8 cellular contexts compared by ENCODE assay signal in the genomic region with DNA sequence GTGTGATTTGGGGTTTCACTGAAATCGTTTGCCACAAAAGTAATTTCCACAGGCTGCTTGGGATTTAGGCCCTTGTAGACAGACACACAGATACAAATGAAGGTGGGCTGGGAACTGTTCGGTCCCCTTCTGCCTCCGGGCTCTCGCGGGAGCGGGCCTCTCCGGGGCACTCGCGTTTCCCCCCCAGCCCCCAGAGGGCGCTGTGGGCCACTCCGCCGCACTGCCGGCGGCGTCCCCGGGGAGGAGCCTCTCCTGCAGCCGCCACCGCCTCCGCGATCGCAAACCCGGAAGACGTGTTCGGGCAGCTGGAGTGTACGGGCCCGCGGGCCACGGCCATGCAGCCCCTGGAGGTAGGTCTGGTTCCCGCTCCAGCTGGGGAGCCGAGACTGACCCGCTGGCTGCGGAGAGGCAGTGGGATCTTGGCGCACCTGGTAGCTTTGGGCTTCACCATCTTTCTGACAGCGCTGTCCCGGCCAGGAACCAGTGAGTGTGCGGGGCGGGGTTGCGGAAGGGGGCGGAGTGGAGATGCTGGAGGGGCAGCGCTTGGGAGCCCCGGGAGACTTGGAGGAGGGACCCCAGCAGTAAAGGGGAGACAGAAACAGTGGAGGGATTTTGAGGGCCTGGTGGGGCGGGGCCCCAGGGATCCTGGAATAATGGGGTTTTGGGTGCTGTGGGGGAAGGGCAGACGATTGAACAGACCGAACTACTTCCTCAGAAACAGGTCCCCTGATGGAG. TPM values are rescaled to one million over a fixed set of nuclear protein-coding genes. Genes with fewer than 3 reads are reported as not detected.
DNase-seq lines count a peak whose midpoint lies in the region; ATAC-seq, FAIRE-seq and TF ChIP-seq lines count a peak whose summit lies in the region.

A gene with protein sequence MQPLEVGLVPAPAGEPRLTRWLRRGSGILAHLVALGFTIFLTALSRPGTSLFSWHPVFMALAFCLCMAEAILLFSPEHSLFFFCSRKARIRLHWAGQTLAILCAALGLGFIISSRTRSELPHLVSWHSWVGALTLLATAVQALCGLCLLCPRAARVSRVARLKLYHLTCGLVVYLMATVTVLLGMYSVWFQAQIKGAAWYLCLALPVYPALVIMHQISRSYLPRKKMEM (plus strand): TSS at position 290 of the 735 bp plus-strand sequence. CDS start 46 bp downstream, at position 336.

- in situ Hi-C loops in HepG2 (cut with HindIII; ENCODE audit: extremely low pct_ligation_motif_present, low pct_unique_long_range_greater_than_20kb), result loop anchor here (5.0 kb wide), 1 partner anchor 38 kb away; no protein-coding TSS in a partner anchor

- peak; percentile 61 to 87; a peak in 3 of 4 replicates for TF ChIP-seq POLR2A in HepG2 (IDR thresholded peaks at IDR 0.05; ENCODE audit: insufficient read depth in 1 of 2, low read depth in 2 of 2, low read length in 2 of 2)

- FAIRE-seq in HepG2 (lab: Jason Lieb, UNC), result peak; percentile 46

- peak; percentile 86 for TF ChIP-seq RAD21 in HepG2 (CRISPR knock-in tag; IDR thresholded peaks at IDR 0.05)

- peak within 1 kb of the TSS; percentile 98 for H2AFZ ChIP-seq in HepG2 (ENCODE audit: low read length)

- peak within 1 kb of the TSS; percentile 66 for H3K9ac ChIP-seq in HepG2 (ENCODE audit: insufficient read depth, low read depth, low read length)

- CTCF ChIA-PET in BJ (lab: Yijun Ruan, JAX), result interaction anchor here (0.6 to 32.2 kb wide), 27 partner anchors 9 to 445 kb away, joined by 3 to 1371 read pairs (median 4); a partner anchor contains a TSS
- CTCF ChIA-PET in HepG2 (lab: Yijun Ruan, JAX; ENCODE audit: low intra/inter-chr PET ratio, low total read pairs), result interaction anchor here (0.8 to 2.2 kb wide), 2 partner anchors 39 to 230 kb away, joined by 5 to 32 read pairs; no protein-coding TSS in a partner anchor

- no peaks in the 10 kb centered on the region for H3K79me2 ChIP-seq in HepG2 (ENCODE audit: insufficient read depth, low read length)

- POLR2A ChIA-PET in BJ (lab: Charles Lee) (interaction anchor here (1.1 kb wide), 1 partner anchor 67 kb away, joined by 26 read pairs; no protein-coding TSS in a partner anchor), HepG2 (lab: Yijun Ruan, JAX) (interaction anchor here (1.1 to 2.9 kb wide), 5 partner anchors 10 to 68 kb away, joined by 7 to 11 read pairs (median 9); a partner anchor contains a TSS)

- TF ChIP-seq EP300 in HepG2 (IDR thresholded peaks at IDR 0.05; ENCODE audit: low read depth in 2 of 2, low read length in 2 of 2) (no peak), HepG2 (CRISPR knock-in tag; IDR thresholded peaks at IDR 0.05; ENCODE audit: borderline replicate concordance) (no peak; the same call in 1 of the 2 replicates)

- H3K4me2 ChIP-seq in HepG2 (ENCODE audit: low read depth, low read length), result peak within 1 kb of the TSS; percentile 88

- H3K27ac ChIP-seq in coronary artery (peak within 1 kb of the TSS; percentile 53 to 89), HepG2 (ENCODE audit: extremely low read length, insufficient read depth, low read length) (peak within 1 kb of the TSS; percentile 40)

- H3K4me3 ChIP-seq in BJ (ENCODE audit: low read depth, low read length) (peak within 1 kb of the TSS; percentile 83), coronary artery (peak within 1 kb of the TSS; percentile 94), HepG2 (replicated peaks in 1 of 3; ENCODE audit: insufficient read depth in 1 of 3, low read depth in 2 of 3, low read length in 3 of 3) (peak within 1 kb of the TSS; percentile 91 to 98 (median 95))

- BruUV-seq in HepG2 (replicated peaks; lab: Mats Ljungman, UMichigan), result no TSS peak

- no peaks in the 10 kb centered on the region for H4K20me1 ChIP-seq in HepG2 (ENCODE audit: insufficient read depth, low read length)

- H3K4me1 ChIP-seq in HepG2 (ENCODE audit: insufficient read depth, low read length), result peaks cover 18% of the 10 kb centered on the region

- H3K27me3 ChIP-seq in BJ (ENCODE audit: control insufficient read depth, insufficient read depth, low read length) (no peaks in the 10 kb centered on the region), HepG2 (ENCODE audit: control insufficient read depth in 1 of 2, insufficient read depth in 2 of 2, low read length in 2 of 2) (no peaks in the 10 kb centered on the region)

- TF ChIP-seq CTCF in BJ (IDR thresholded peaks at IDR 0.05; ENCODE audit: insufficient read depth, low read depth, low read length) (peak; percentile 87), coronary artery (IDR thresholded peaks at IDR 0.05) (peak; percentile 86), HepG2 (CRISPR knock-in tag; IDR thresholded peaks at IDR 0.05) (peak; percentile 95)

- DNase-seq in BJ (ENCODE audit: low read depth) (no peak), NCI-H510A (lab: John Stamatoyannopoulos, UW) (peak; percentile 65), coronary artery (ENCODE audit: low spot score) (peak; percentile 89), HepG2 (ENCODE audit: low spot score) (peak; percentile 74)
- peak; percentile 92 for DNase-seq in activated CD4-positive, alpha-beta T cell treated with anti-CD3 and anti-CD28 coated beads for 48 hours
- DNase-seq in stimulated activated CD4-positive, alpha-beta T cell treated with anti-CD3 and anti-CD28 coated beads, Interleukin-4, amount 100 ng/mL, for 1 hour, result peak; percentile 92

- ATAC-seq in GM19023 (IDR thresholded peaks at IDR 0.05; ENCODE audit: unreplicated experiment), result peak; percentile 89
- peak; percentile 80 for ATAC-seq in HG03196 (IDR thresholded peaks at IDR 0.05; ENCODE audit: unreplicated experiment)
- ATAC-seq in HepG2, result peak; percentile 91

- no peaks in the 10 kb centered on the region for H3K9me3 ChIP-seq in HepG2 (ENCODE audit: low read length)

- intact Hi-C loops in HepG2 (cut with micrococcal nuclease; ENCODE audit: unreplicated experiment), result loop anchor here (1.0 to 5.0 kb wide), 2 partner anchors 38 to 67 kb away; a partner anchor contains a TSS

- H3K36me3 ChIP-seq in BJ (ENCODE audit: control insufficient read depth, insufficient read depth, low read length) (peaks cover 32% of the 10 kb centered on the region), HepG2 (replicated peaks in 1 of 2; ENCODE audit: control insufficient read depth in 1 of 2, insufficient read depth in 2 of 2, low read length in 2 of 2) (peaks cover 2 to 6% of the 10 kb centered on the region in 2 experiments; a peak in 2 of 5 replicates)

- 2% methylated on average over 14 of the region's 44 CpGs for WGBS in HepG2 (ENCODE audit: low lambda C conversion rate)

TF ChIP-seq in HepG2, 621 proteins besides CTCF, POLR2A, EP300 and RAD21 (continues in another document):
- TF ChIP-seq SMARCC2 (IDR thresholded peaks at IDR 0.05) (no peak), CEBPB (IDR thresholded peaks at IDR 0.05; ENCODE audit: borderline replicate concordance, low read depth, low read length) (no peak), ZNF34 (CRISPR knock-in tag; IDR thresholded peaks at IDR 0.05; ENCODE audit: borderline replicate concordance) (no peak)
- TF ChIP-seq, protein P1, sequence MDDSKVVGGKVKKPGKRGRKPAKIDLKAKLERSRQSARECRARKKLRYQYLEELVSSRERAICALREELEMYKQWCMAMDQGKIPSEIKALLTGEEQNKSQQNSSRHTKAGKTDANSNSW (CRISPR knock-in tag; IDR thresholded peaks at IDR 0.05; ENCODE audit: borderline replicate concordance), result no peak
- TF ChIP-seq, protein P2, sequence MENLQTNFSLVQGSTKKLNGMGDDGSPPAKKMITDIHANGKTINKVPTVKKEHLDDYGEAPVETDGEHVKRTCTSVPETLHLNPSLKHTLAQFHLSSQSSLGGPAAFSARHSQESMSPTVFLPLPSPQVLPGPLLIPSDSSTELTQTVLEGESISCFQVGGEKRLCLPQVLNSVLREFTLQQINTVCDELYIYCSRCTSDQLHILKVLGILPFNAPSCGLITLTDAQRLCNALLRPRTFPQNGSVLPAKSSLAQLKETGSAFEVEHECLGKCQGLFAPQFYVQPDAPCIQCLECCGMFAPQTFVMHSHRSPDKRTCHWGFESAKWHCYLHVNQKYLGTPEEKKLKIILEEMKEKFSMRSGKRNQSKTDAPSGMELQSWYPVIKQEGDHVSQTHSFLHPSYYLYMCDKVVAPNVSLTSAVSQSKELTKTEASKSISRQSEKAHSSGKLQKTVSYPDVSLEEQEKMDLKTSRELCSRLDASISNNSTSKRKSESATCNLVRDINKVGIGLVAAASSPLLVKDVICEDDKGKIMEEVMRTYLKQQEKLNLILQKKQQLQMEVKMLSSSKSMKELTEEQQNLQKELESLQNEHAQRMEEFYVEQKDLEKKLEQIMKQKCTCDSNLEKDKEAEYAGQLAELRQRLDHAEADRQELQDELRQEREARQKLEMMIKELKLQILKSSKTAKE (CRISPR knock-in tag; IDR thresholded peaks at IDR 0.05; ENCODE audit: borderline replicate concordance), result peak; percentile 59; the same call in 1 of the 2 replicates

RNA-seq across cellular contexts. Expression of the gene that starts here (rescaled TPM):
- polyA plus RNA-seq in BJ (2011; rRNA removed) (8.2 and 10.8 TPM in 2 replicates), HepG2 (2011; rRNA removed) (3.9 and 4.5 TPM in 2 replicates)
- 9.3 and 14.3 TPM in 2 replicates for polyA minus RNA-seq in BJ (2011; rRNA and poly(A)+ RNA removed)
- total RNA-seq in HepG2 (2016; rRNA removed; fragmentation: Illumina TruSeq; extraction: Trizol), result 3.9 and 4.1 TPM in 2 replicates
- total RNA-seq in HepG2 (2016; cell fraction: cytosol; rRNA removed; fragmentation: Illumina TruSeq; extraction: Trizol; ENCODE audit: low read depth), result 0.44 and 1.0 TPM in 2 replicates
- 3.5 and 4.3 TPM in 2 replicates for total RNA-seq in HepG2 (2016; cell fraction: insoluble cytoplasmic fraction; rRNA removed; fragmentation: Illumina TruSeq; extraction: Trizol)
- 2.2 and 2.3 TPM in 2 replicates for total RNA-seq in HepG2 (2016; cell fraction: membrane; rRNA removed; fragmentation: Illumina TruSeq; extraction: Trizol)
- total RNA-seq in HepG2 (2016; cell fraction: nucleus; rRNA removed; fragmentation: Illumina TruSeq; extraction: Trizol), result 4.4 and 5.2 TPM in 2 replicates
- 4.0 and 4.2 TPM in 2 replicates for polyA plus RNA-seq in HepG2 (2011; cell fraction: cytosol; rRNA removed)
- polyA plus RNA-seq in HepG2 (2011; cell fraction: nucleus; rRNA removed), result 6.7 and 7.1 TPM in 2 replicates
- 2.4 and 3.6 TPM in 2 replicates for polyA plus RNA-seq in HepG2 (2012)
- polyA plus RNA-seq in HepG2 (2016; cell fraction: cytosol; fragmentation: Illumina TruSeq; extraction: Trizol; ENCODE audit: low read depth), result 0.35 TPM in 2 replicates
- polyA plus RNA-seq in HepG2 (2016; cell fraction: insoluble cytoplasmic fraction; fragmentation: Illumina TruSeq; extraction: Trizol; ENCODE audit: low read depth), result 2.1 and 2.6 TPM in 2 replicates
- 1.2 and 1.4 TPM in 2 replicates for polyA plus RNA-seq in HepG2 (2016; cell fraction: membrane; fragmentation: Illumina TruSeq; extraction: Trizol; ENCODE audit: low read depth)
- 7.6 and 8.4 TPM in 2 replicates for polyA plus RNA-seq in HepG2 (2016; cell fraction: nucleus; fragmentation: Illumina TruSeq; extraction: Trizol; ENCODE audit: insufficient read depth, low read depth)
- 10.4 and 12.2 TPM in 2 replicates for polyA minus RNA-seq in HepG2 (2011; rRNA and poly(A)+ RNA removed; ENCODE audit: low replicate concordance)
- 1.5 and 2.7 TPM in 2 replicates for polyA minus RNA-seq in HepG2 (2011; cell fraction: cytosol; rRNA and poly(A)+ RNA removed)
- 2.3 and 4.1 TPM in 2 replicates for polyA minus RNA-seq in HepG2 (2011; cell fraction: nucleus; rRNA and poly(A)+ RNA removed)
